Comparison of ENCODE assay signal across 24 cellular contexts in the genomic region with DNA sequence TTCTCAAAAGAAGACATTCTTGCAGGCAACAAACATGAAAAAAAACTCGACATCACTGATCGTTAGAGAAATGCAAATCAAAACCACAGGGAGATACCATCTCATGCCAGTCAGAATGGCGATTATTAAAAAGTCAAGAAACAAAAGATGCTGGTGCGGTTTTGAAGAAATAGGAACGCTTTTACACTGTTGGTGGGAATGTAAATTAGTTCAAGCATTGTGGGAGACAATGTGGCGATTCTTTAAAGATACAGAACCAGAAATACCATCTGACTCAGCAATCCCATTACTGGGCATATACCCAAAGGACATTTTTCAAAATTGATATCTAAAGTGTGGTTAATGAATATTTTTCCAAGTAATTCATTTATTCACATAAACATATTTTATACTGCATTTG. TPM values are rescaled to one million over a fixed set of nuclear protein-coding genes. Genes with fewer than 3 reads are reported as not detected.
"Had no signal": no experiment of that assay in that cellular context is flagged by ENCODE, and none has a peak within 500 bp of the region (broad histone marks: within the 10 kb centered on the region; RNA-seq: fewer than 3 reads in every experiment).

No MANE protein-coding gene starts in this region.

- H3K4me3 Mint-ChIP-seq: IgD-negative memory B cell; T-cell; T-helper 1 cell treated with Interleukin-12 subunit alpha and Interleukin-12 subunit beta and Interleukin-4 antibody, amounts not matched to agents 30 μg/mL and 1 μg/mL, for 36 hours had no signal

- H3K36me3 Mint-ChIP-seq: IgD-negative memory B cell, T-cell had no signal

- H3K9ac ChIP-seq: KMS-11, SK-N-SH had no signal

- H3K9me3 ChIP-seq: SK-N-SH had no signal

- H3K27ac Mint-ChIP-seq: IgD-negative memory B cell; T-cell; T-helper 1 cell treated with Interleukin-12 subunit alpha and Interleukin-12 subunit beta and Interleukin-4 antibody, amounts not matched to agents 30 μg/mL and 1 μg/mL, for 36 hours had no signal

- H3K4me3 ChIP-seq: K562 had no signal

- DNase-seq: Kasumi-1, NCI-H1092, NCI-H1105 treated with DMSO at 0.1 percent for 48 hours, NCI-H1417 treated with DMSO at 0.1 percent for 48 hours, NCI-H187, NCI-H2029, NCI-H2081 treated with DMSO at 0.1 percent for 48 hours, NCI-H2171, NCI-H226, NCI-H446, NCI-H510A, NCI-H524 treated with DMSO at 0.1 percent for 48 hours, NCI-H748 treated with DMSO at 0.1 percent for 48 hours, PC-3, SHP77, SK-N-SH, SW 1271, T-cell had no signal

- H3K27me3 Mint-ChIP-seq: IgD-negative memory B cell, T-cell had no signal

- ATAC-seq: K562, Panc1, PC-3, T-cell had no signal

- H3K4me1 Mint-ChIP-seq: IgD-negative memory B cell, T-cell had no signal

- H3K27ac ChIP-seq: KMS-11, RWPE1 had no signal

- FAIRE-seq: K562 had no signal

- H3K4me2 ChIP-seq: KMS-11, SK-N-SH had no signal

RNA-seq across cellular contexts. Expression of a gene that starts 39.6 kb away (rescaled TPM):
- total RNA-seq: K562, PC-3 had no signal
